9 cellular contexts compared by ENCODE assay signal in genomic region chr1:97849350-97850339, GRCh38.
DNase-seq lines count a peak whose midpoint lies in the region; ATAC-seq and TF ChIP-seq lines count a peak whose summit lies in the region.
"Had no signal": no experiment of that assay in that cellular context is flagged by ENCODE, and none has a peak within 500 bp of the region (broad histone marks: within the 10 kb centered on the region; RNA-seq: fewer than 3 reads in every experiment).

No MANE protein-coding gene starts in this region.

- no peak overlapping the region for H3K27ac Mint-ChIP-seq in activated CD4-positive, alpha-beta memory T cell treated with anti-CD3 and anti-CD28 coated beads for 36 hours
- H3K27ac Mint-ChIP-seq: memory B cell had no signal

- DNase-seq in Caki2 (ENCODE audit: low read depth) = peak; percentile 27
- peak; percentile 54 for DNase-seq in NCI-H446 treated with DMSO at 0.1 percent for 48 hours (lab: John Stamatoyannopoulos, UW)
- DNase-seq in dermis blood vessel endothelial cell = peak; percentile 76
- no peak for DNase-seq in sciatic nerve (ENCODE audit: low spot score)
- DNase-seq in activated CD4-positive, alpha-beta memory T cell treated with anti-CD3 and anti-CD28 coated beads for 36 hours = no peak
- no peak for DNase-seq in erythroblast (lab: John Stamatoyannopoulos, UW)

- no peak for TF ChIP-seq POLR2A in erythroblast (IDR thresholded peaks at IDR 0.05; ENCODE audit: low read length)

- CTCF ChIA-PET in activated CD4-positive, alpha-beta memory T cell treated with anti-CD3 and anti-CD28 coated beads for 36 hours (lab: Charles Lee) = no interaction called here

- H3K27me3 Mint-ChIP-seq in activated CD4-positive, alpha-beta memory T cell treated with anti-CD3 and anti-CD28 coated beads for 36 hours = no peaks in the 10 kb centered on the region
- H3K27me3 Mint-ChIP-seq: memory B cell had no signal

- no peak overlapping the region for H3K4me3 Mint-ChIP-seq in activated CD4-positive, alpha-beta memory T cell treated with anti-CD3 and anti-CD28 coated beads for 36 hours
- H3K4me3 Mint-ChIP-seq: memory B cell had no signal

- peaks cover 8% of the 10 kb centered on the region for H3K36me3 Mint-ChIP-seq in activated CD4-positive, alpha-beta memory T cell treated with anti-CD3 and anti-CD28 coated beads for 36 hours
- H3K36me3 Mint-ChIP-seq: memory B cell had no signal

- ATAC-seq in GM21423 (IDR thresholded peaks at IDR 0.05; ENCODE audit: unreplicated experiment) (peak; percentile 34), sciatic nerve (peak; percentile 74), HG03108 (IDR thresholded peaks at IDR 0.05; ENCODE audit: unreplicated experiment) (no peak)

- H3K9me3 Mint-ChIP-seq in activated CD4-positive, alpha-beta memory T cell treated with anti-CD3 and anti-CD28 coated beads for 36 hours = no peaks in the 10 kb centered on the region
- H3K9me3 Mint-ChIP-seq: memory B cell had no signal

- POLR2A ChIA-PET in activated CD4-positive, alpha-beta memory T cell treated with anti-CD3 and anti-CD28 coated beads for 36 hours (lab: Charles Lee) = no interaction called here

- H3K4me1 Mint-ChIP-seq in activated CD4-positive, alpha-beta memory T cell treated with anti-CD3 and anti-CD28 coated beads for 36 hours (ENCODE audit: low read depth) = peaks cover 15% of the 10 kb centered on the region

- intact Hi-C loops in sciatic nerve (cut with DNase I) = no loop called here
- intact Hi-C loops in activated CD4-positive, alpha-beta memory T cell treated with anti-CD3 and anti-CD28 coated beads for 36 hours (cut with micrococcal nuclease) = no loop called here

- in situ Hi-C loops in Caki2 (cut with HindIII; ENCODE audit: low pct_unique_long_range_greater_than_20kb, low sequenced_read_pairs) = no loop called here

Comparison
In these comparisons a context has a peak if more than half of its experiments do, and no peak if none do; other contexts are left out.
1. DNase-seq: peak in Caki2 (single experiment), NCI-H446 treated with DMSO at 0.1 percent for 48 hours (single experiment) and dermis blood vessel endothelial cell (single experiment); none in sciatic nerve (single experiment), activated CD4-positive, alpha-beta memory T cell treated with anti-CD3 and anti-CD28 coated beads for 36 hours (single experiment) and erythroblast (0 of 2).